ENCODE assay signal across 1 cellular context in genomic region chr6:161135695-161136591, GRCh38.
TF ChIP-seq lines count a peak whose summit lies in the region.

No MANE protein-coding gene starts in this region.

TF ChIP-seq in HepG2, 621 proteins besides CTCF, POLR2A, EP300 and RAD21 (continued from another document and continues in another):
- TF ChIP-seq TFAP4 (IDR thresholded peaks at IDR 0.05; ENCODE audit: borderline replicate concordance, low read depth) (peak; percentile 28; the same call in 1 of the 2 replicates), GABPA (IDR thresholded peaks at IDR 0.05; ENCODE audit: low read depth, low read length) (no peak), GABPA (CRISPR knock-in tag; IDR thresholded peaks at IDR 0.05; ENCODE audit: low read depth) (peak; percentile 30; the same call in 1 of the 2 replicates), NFATC3 (CRISPR knock-in tag; IDR thresholded peaks at IDR 0.05) (no peak), ARID5B (CRISPR knock-in tag; IDR thresholded peaks at IDR 0.05) (peak; percentile 66), SNAPC2 (CRISPR knock-in tag; IDR thresholded peaks at IDR 0.05) (peak; percentile 44; the same call in 1 of the 2 replicates), HNF4A (CRISPR knock-in tag; IDR thresholded peaks at IDR 0.05) (peak; percentile 78), ZNF431 (CRISPR knock-in tag; IDR thresholded peaks at IDR 0.05; ENCODE audit: borderline replicate concordance, low read depth) (0 out of 2 replicates have a peak, but pooled peaks have one; percentile 8), PHF21A (CRISPR knock-in tag; IDR thresholded peaks at IDR 0.05) (peak; percentile 59; the same call in 1 of the 2 replicates), RCOR2 (CRISPR knock-in tag; IDR thresholded peaks at IDR 0.05) (0 out of 2 replicates have a peak, but pooled peaks have one; percentile 40), IKZF4 (CRISPR knock-in tag; IDR thresholded peaks at IDR 0.05; ENCODE audit: borderline replicate concordance, low read depth, not compliant biosample characterization) (peak; percentile 26), POGZ (CRISPR knock-in tag; IDR thresholded peaks at IDR 0.05) (peak; percentile 24; the same call in 1 of the 2 replicates), SALL1 (CRISPR knock-in tag; IDR thresholded peaks at IDR 0.05) (peak; percentile 83), POGK (CRISPR knock-in tag; conservative IDR thresholded peaks at IDR 0.05) (peak; percentile 59; the same call in 1 of the 2 replicates), ELF3 (CRISPR knock-in tag; IDR thresholded peaks at IDR 0.05) (0 out of 2 replicates have a peak, but pooled peaks have one; percentile 25), NFIC (IDR thresholded peaks at IDR 0.05; ENCODE audit: low read length) (no peak), ZBTB4 (CRISPR knock-in tag; IDR thresholded peaks at IDR 0.05; ENCODE audit: borderline replicate concordance) (peak; percentile 41; the same call in 1 of the 2 replicates), MAF1 (CRISPR knock-in tag; IDR thresholded peaks at IDR 0.05; ENCODE audit: borderline replicate concordance) (no peak), ZNF512B (CRISPR knock-in tag; IDR thresholded peaks at IDR 0.05; ENCODE audit: borderline replicate concordance) (0 out of 2 replicates have a peak, but pooled peaks have one; percentile 65), RXRB (CRISPR knock-in tag; IDR thresholded peaks at IDR 0.05; ENCODE audit: borderline replicate concordance) (peak; percentile 43; the same call in 1 of the 2 replicates), ZNF12 (CRISPR knock-in tag; IDR thresholded peaks at IDR 0.05) (no peak), KLF13 (CRISPR knock-in tag; IDR thresholded peaks at IDR 0.05) (no peak), HDAC1 (CRISPR knock-in tag; IDR thresholded peaks at IDR 0.05) (peak; percentile 51; the same call in 1 of the 2 replicates), ZNF160 (CRISPR knock-in tag; IDR thresholded peaks at IDR 0.05) (0 out of 2 replicates have a peak, but pooled peaks have one; percentile 9), RFX5 (IDR thresholded peaks at IDR 0.05; ENCODE audit: low read depth, low read length) (no peak), PITX1 (CRISPR knock-in tag; IDR thresholded peaks at IDR 0.05) (peak; percentile 51; the same call in 1 of the 2 replicates), PATZ1 (CRISPR knock-in tag; IDR thresholded peaks at IDR 0.05) (peak; percentile 62), HDAC2 (CRISPR knock-in tag; IDR thresholded peaks at IDR 0.05) (0 out of 2 replicates have a peak, but pooled peaks have one; percentile 18), ZNF124 (CRISPR knock-in tag; IDR thresholded peaks at IDR 0.05) (0 out of 2 replicates have a peak, but pooled peaks have one; percentile 2), E2F2 (CRISPR knock-in tag; IDR thresholded peaks at IDR 0.05; ENCODE audit: borderline replicate concordance) (no peak), MEF2D (CRISPR knock-in tag; IDR thresholded peaks at IDR 0.05) (peak; percentile 60; the same call in 1 of the 2 replicates), NONO (IDR thresholded peaks at IDR 0.05) (no peak), NONO (CRISPR knock-in tag; conservative IDR thresholded peaks at IDR 0.05) (0 out of 2 replicates have a peak, but pooled peaks have one; percentile 62), PRMT3 (CRISPR knock-in tag; IDR thresholded peaks at IDR 0.05; ENCODE audit: borderline replicate concordance, low read depth) (no peak), NR2F6 (IDR thresholded peaks at IDR 0.05) (0 out of 2 replicates have a peak, but pooled peaks have one; percentile 41), NR2F6 (CRISPR knock-in tag; IDR thresholded peaks at IDR 0.05) (peak; percentile 50; the same call in 1 of the 2 replicates), ZNF136 (CRISPR knock-in tag; IDR thresholded peaks at IDR 0.05; ENCODE audit: low read depth) (no peak), ZNF629 (CRISPR knock-in tag; conservative IDR thresholded peaks at IDR 0.05) (no peak), ZNF292 (CRISPR knock-in tag; IDR thresholded peaks at IDR 0.05; ENCODE audit: borderline replicate concordance, low read depth) (peak; percentile 63; the same call in 1 of the 2 replicates), BCL3 (CRISPR knock-in tag; IDR thresholded peaks at IDR 0.05) (peak; percentile 56; the same call in 1 of the 2 replicates), KLF16 (CRISPR knock-in tag; IDR thresholded peaks at IDR 0.05) (0 out of 4 replicates have a peak, but pooled peaks of 1 of the 2 experiments have one; percentile 26), GABPB1 (CRISPR knock-in tag; IDR thresholded peaks at IDR 0.05) (peak; percentile 28; the same call in 1 of the 2 replicates), REPIN1 (CRISPR knock-in tag; IDR thresholded peaks at IDR 0.05; ENCODE audit: borderline replicate concordance, low read depth) (peak; percentile 36; the same call in 1 of the 2 replicates)
